ENCODE assay signal across 2 cellular contexts in the genomic region with DNA sequence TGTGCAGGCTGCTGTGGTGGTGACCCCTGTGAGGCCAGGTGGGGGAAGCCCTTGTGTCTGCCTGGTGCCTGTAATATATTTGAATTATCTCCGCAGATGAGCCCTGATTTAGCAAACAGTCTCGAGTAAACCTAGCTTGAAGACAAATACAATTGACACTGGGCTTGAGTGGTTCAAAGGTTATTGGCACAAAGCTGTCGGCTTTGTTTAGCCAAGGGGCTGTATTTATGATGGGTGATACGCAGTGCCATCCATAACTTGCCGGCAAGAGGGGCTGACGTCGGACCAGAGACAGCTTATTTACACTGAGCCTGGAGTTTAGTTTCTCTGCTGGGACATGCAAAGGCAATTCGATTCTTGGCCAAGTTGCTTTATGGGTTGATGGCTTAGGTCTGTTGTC.
TF ChIP-seq lines count a peak whose summit lies in the region.

No MANE protein-coding gene starts in this region.

TF ChIP-seq in HepG2, 621 proteins besides CTCF, POLR2A, EP300 and RAD21 (continues in another document):
- TF ChIP-seq KAT8 (CRISPR knock-in tag; IDR thresholded peaks at IDR 0.05) (no peak), ZNF672 (CRISPR knock-in tag; IDR thresholded peaks at IDR 0.05) (no peak), SOX13 (IDR thresholded peaks at IDR 0.05) (no peak), SOX13 (CRISPR knock-in tag; conservative IDR thresholded peaks at IDR 0.05 in 1 of 2, IDR thresholded peaks at IDR 0.05 in 1 of 2) (peak in 1 of 2 experiments; percentile 80; a peak in 2 of 4 replicates), ZNF350 (CRISPR knock-in tag; IDR thresholded peaks at IDR 0.05; ENCODE audit: borderline replicate concordance, low read depth) (no peak), MED8 (CRISPR knock-in tag; IDR thresholded peaks at IDR 0.05; ENCODE audit: insufficient replicate concordance) (no peak), ATF7-NPFF (CRISPR knock-in tag; IDR thresholded peaks at IDR 0.05; ENCODE audit: low read depth) (no peak), MAFG (CRISPR knock-in tag; IDR thresholded peaks at IDR 0.05) (no peak), KMT2A (CRISPR knock-in tag; IDR thresholded peaks at IDR 0.05) (no peak), ZBTB8A (CRISPR knock-in tag; IDR thresholded peaks at IDR 0.05; ENCODE audit: borderline replicate concordance, low read depth) (no peak), ZNF317 (CRISPR knock-in tag; IDR thresholded peaks at IDR 0.05) (no peak), SRSF4 (IDR thresholded peaks at IDR 0.05; ENCODE audit: low read depth, low read length, poor library complexity, severe bottlenecking) (no peak), ASH2L (IDR thresholded peaks at IDR 0.05; ENCODE audit: insufficient read length, low read depth, low read length) (no peak), ZEB1 (IDR thresholded peaks at IDR 0.05; ENCODE audit: insufficient replicate concordance, low read depth) (no peak), ZFP62 (CRISPR knock-in tag; IDR thresholded peaks at IDR 0.05) (no peak), SRSF9 (IDR thresholded peaks at IDR 0.05; ENCODE audit: borderline replicate concordance, insufficient read depth, low read depth, low read length, poor library complexity, severe bottlenecking) (no peak), ZNF737 (CRISPR knock-in tag; IDR thresholded peaks at IDR 0.05; ENCODE audit: borderline replicate concordance) (no peak), HOXA9 (CRISPR knock-in tag; IDR thresholded peaks at IDR 0.05; ENCODE audit: borderline replicate concordance) (no peak), ZNF780A (CRISPR knock-in tag; IDR thresholded peaks at IDR 0.05) (no peak), NAIF1 (CRISPR knock-in tag; IDR thresholded peaks at IDR 0.05; ENCODE audit: borderline replicate concordance) (no peak), NR2F6 (IDR thresholded peaks at IDR 0.05) (peak; percentile 57), NR2F6 (CRISPR knock-in tag; IDR thresholded peaks at IDR 0.05) (0 out of 2 replicates have a peak, but pooled peaks have one; percentile 10), REXO4 (CRISPR knock-in tag; IDR thresholded peaks at IDR 0.05; ENCODE audit: borderline replicate concordance) (no peak), ZNF557 (CRISPR knock-in tag; IDR thresholded peaks at IDR 0.05) (no peak), NCOA2 (CRISPR knock-in tag; IDR thresholded peaks at IDR 0.05) (peak; percentile 29; the same call in 1 of the 2 replicates)
- TF ChIP-seq, protein P1, sequence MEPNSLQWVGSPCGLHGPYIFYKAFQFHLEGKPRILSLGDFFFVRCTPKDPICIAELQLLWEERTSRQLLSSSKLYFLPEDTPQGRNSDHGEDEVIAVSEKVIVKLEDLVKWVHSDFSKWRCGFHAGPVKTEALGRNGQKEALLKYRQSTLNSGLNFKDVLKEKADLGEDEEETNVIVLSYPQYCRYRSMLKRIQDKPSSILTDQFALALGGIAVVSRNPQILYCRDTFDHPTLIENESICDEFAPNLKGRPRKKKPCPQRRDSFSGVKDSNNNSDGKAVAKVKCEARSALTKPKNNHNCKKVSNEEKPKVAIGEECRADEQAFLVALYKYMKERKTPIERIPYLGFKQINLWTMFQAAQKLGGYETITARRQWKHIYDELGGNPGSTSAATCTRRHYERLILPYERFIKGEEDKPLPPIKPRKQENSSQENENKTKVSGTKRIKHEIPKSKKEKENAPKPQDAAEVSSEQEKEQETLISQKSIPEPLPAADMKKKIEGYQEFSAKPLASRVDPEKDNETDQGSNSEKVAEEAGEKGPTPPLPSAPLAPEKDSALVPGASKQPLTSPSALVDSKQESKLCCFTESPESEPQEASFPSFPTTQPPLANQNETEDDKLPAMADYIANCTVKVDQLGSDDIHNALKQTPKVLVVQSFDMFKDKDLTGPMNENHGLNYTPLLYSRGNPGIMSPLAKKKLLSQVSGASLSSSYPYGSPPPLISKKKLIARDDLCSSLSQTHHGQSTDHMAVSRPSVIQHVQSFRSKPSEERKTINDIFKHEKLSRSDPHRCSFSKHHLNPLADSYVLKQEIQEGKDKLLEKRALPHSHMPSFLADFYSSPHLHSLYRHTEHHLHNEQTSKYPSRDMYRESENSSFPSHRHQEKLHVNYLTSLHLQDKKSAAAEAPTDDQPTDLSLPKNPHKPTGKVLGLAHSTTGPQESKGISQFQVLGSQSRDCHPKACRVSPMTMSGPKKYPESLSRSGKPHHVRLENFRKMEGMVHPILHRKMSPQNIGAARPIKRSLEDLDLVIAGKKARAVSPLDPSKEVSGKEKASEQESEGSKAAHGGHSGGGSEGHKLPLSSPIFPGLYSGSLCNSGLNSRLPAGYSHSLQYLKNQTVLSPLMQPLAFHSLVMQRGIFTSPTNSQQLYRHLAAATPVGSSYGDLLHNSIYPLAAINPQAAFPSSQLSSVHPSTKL (CRISPR knock-in tag; IDR thresholded peaks at IDR 0.05) = peak; percentile 59; the same call in 1 of the 2 replicates
- TF ChIP-seq, protein P2, sequence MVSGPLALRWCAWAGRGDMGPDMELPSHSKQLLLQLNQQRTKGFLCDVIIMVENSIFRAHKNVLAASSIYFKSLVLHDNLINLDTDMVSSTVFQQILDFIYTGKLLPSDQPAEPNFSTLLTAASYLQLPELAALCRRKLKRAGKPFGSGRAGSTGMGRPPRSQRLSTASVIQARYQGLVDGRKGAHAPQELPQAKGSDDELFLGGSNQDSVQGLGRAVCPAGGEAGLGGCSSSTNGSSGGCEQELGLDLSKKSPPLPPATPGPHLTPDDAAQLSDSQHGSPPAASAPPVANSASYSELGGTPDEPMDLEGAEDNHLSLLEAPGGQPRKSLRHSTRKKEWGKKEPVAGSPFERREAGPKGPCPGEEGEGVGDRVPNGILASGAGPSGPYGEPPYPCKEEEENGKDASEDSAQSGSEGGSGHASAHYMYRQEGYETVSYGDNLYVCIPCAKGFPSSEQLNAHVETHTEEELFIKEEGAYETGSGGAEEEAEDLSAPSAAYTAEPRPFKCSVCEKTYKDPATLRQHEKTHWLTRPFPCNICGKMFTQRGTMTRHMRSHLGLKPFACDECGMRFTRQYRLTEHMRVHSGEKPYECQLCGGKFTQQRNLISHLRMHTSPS (CRISPR knock-in tag; IDR thresholded peaks at IDR 0.05; ENCODE audit: low read depth) = 0 out of 2 replicates have a peak, but pooled peaks have one; percentile 43
- TF ChIP-seq, protein P3, sequence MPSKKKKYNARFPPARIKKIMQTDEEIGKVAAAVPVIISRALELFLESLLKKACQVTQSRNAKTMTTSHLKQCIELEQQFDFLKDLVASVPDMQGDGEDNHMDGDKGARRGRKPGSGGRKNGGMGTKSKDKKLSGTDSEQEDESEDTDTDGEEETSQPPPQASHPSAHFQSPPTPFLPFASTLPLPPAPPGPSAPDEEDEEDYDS (CRISPR knock-in tag; IDR thresholded peaks at IDR 0.05) = no peak

TF ChIP-seq in GM12878, 131 proteins besides CTCF, POLR2A, EP300 and RAD21:
- TF ChIP-seq ZNF622 (IDR thresholded peaks at IDR 0.05) (no peak), FOXM1 (IDR thresholded peaks at IDR 0.05; ENCODE audit: low read depth, low read length) (no peak)
- TF ChIP-seq, protein P4, sequence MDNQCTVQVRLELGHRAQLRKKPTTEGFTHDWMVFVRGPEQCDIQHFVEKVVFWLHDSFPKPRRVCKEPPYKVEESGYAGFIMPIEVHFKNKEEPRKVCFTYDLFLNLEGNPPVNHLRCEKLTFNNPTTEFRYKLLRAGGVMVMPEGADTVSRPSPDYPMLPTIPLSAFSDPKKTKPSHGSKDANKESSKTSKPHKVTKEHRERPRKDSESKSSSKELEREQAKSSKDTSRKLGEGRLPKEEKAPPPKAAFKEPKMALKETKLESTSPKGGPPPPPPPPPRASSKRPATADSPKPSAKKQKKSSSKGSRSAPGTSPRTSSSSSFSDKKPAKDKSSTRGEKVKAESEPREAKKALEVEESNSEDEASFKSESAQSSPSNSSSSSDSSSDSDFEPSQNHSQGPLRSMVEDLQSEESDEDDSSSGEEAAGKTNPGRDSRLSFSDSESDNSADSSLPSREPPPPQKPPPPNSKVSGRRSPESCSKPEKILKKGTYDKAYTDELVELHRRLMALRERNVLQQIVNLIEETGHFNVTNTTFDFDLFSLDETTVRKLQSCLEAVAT (IDR thresholded peaks at IDR 0.05) = no peak
